Comparison of ENCODE assay signal across 8 cellular contexts in the genomic region with DNA sequence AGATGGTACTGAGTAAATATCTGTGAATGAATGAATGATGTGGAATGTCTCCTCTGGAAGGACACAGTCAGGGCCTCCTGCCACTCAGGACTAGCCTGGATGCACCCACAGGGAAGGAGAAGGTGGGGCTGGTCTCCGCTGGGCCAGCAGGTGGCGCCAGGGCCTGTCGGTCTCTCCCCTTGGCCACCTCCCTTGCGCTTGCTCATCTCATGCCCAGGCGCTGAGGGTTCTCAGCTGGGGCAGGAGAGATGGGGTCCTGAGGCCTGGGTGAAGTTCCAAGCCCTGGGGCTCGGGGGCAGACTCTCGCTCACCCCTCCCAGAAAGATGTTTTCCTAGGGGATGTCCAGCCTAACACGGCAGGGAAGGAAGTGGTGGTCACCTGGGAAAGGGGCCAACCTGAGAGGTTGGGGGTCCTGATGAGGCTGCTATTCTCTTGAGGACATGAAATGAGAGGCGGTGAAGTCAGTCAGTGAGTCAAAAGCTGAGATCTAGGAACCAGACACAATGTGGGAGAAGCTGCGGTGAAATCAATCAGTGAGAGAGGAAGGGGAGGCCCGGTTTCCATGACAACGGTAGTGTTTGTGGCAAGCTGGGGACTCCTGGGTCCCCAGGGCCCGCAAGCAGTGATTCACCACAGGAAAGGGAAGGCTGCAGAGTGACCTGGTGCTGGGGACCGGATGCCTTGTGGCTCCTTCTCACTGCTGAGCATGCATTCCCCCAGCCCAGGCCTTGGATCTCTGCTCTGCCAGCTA. TPM values are rescaled to one million over a fixed set of nuclear protein-coding genes. Genes with fewer than 3 reads are reported as not detected.
DNase-seq lines count a peak whose midpoint lies in the region; FAIRE-seq and TF ChIP-seq lines count a peak whose summit lies in the region.

No MANE protein-coding gene starts in this region.

- H3K36me3 ChIP-seq in H7 (replicated peaks; ENCODE audit: control insufficient read depth, insufficient read depth, low read length) (no peaks in the 10 kb centered on the region), Loucy (ENCODE audit: insufficient read depth, low read length) (no peaks in the 10 kb centered on the region), ovary (no peaks in the 10 kb centered on the region), thymus (ENCODE audit: control insufficient read depth, insufficient read depth) (no peaks in the 10 kb centered on the region)

- H3K4me1 Mint-ChIP-seq in activated naive CD4-positive, alpha-beta T cell treated with anti-CD3 and anti-CD28 coated beads for 36 hours (ENCODE audit: low read depth), result peaks cover 49% of the 10 kb centered on the region

- no peak overlapping the region for H3K4me3 ChIP-seq in H7 (ENCODE audit: insufficient read depth, low read depth, low read length)
- H3K4me3 ChIP-seq in Loucy (ENCODE audit: low read length, poor library complexity, severe bottlenecking), result no peak overlapping the region
- no peak overlapping the region for H3K4me3 ChIP-seq in ovary
- no peak overlapping the region for H3K4me3 ChIP-seq in thymus (ENCODE audit: low read length)

- H3K4me2 ChIP-seq in Loucy (ENCODE audit: low read depth, low read length, poor library complexity, severe bottlenecking), result no peak overlapping the region

- H3K79me2 ChIP-seq in Loucy (ENCODE audit: insufficient read depth, low read length), result no peaks in the 10 kb centered on the region

- no peaks in the 10 kb centered on the region for H3K9me2 ChIP-seq in Loucy (replicated peaks; ENCODE audit: low read depth, low read length)

- no peak for TF ChIP-seq EP300 in ovary (IDR thresholded peaks at IDR 0.05)

- H3K9ac ChIP-seq in Loucy (ENCODE audit: low read depth, low read length, poor library complexity, severe bottlenecking), result no peak overlapping the region

- peaks cover 8% of the 10 kb centered on the region for H3K4me1 ChIP-seq in Loucy (ENCODE audit: insufficient read depth, low read length, poor library complexity, severe bottlenecking)
- peaks cover 8% of the 10 kb centered on the region for H3K4me1 ChIP-seq in ovary (ENCODE audit: insufficient read depth)
- peaks cover 2% of the 10 kb centered on the region for H3K4me1 ChIP-seq in thymus (ENCODE audit: control insufficient read depth, insufficient read depth, low read length)

- intact Hi-C loops in activated naive CD4-positive, alpha-beta T cell treated with anti-CD3 and anti-CD28 coated beads for 36 hours (cut with micrococcal nuclease), result loop anchor here (1.0 to 5.0 kb wide), 9 partner anchors 9 to 360 kb away; partner anchors contain the start of genes CCT3, LMNA, SMG5 and TSACC
- intact Hi-C loops in ovary (cut with DNase I), result loop anchor here (1.0 to 2.0 kb wide), 3 partner anchors 32 to 34 kb away; no protein-coding TSS in a partner anchor

- peak overlapping the region; percentile 67 to 75 for H3K27ac ChIP-seq in ovary
- H3K27ac ChIP-seq in thymus (ENCODE audit: low read depth), result peak overlapping the region; percentile 37

- no peaks in the 10 kb centered on the region for H3K36me3 Mint-ChIP-seq in activated naive CD4-positive, alpha-beta T cell treated with anti-CD3 and anti-CD28 coated beads for 36 hours (ENCODE audit: low read depth)

- H3K27ac Mint-ChIP-seq in activated naive CD4-positive, alpha-beta T cell treated with anti-CD3 and anti-CD28 coated beads for 36 hours, result peak overlapping the region; percentile 99

- H3K27me3 Mint-ChIP-seq in activated naive CD4-positive, alpha-beta T cell treated with anti-CD3 and anti-CD28 coated beads for 36 hours (ENCODE audit: low read depth), result peaks cover 11% of the 10 kb centered on the region

- no peaks in the 10 kb centered on the region for H3K27me3 ChIP-seq in H7 (ENCODE audit: control insufficient read depth, insufficient read depth, low read length)
- no peaks in the 10 kb centered on the region for H3K27me3 ChIP-seq in Loucy (ENCODE audit: insufficient read depth, low read length, poor library complexity, severe bottlenecking)
- H3K27me3 ChIP-seq in ovary, result no peaks in the 10 kb centered on the region
- H3K27me3 ChIP-seq in thymus (ENCODE audit: control insufficient read depth, insufficient read depth), result no peaks in the 10 kb centered on the region

- no peaks in the 10 kb centered on the region for H3F3A ChIP-seq in Loucy (ENCODE audit: low read depth)

- CTCF ChIA-PET in activated naive CD4-positive, alpha-beta T cell treated with anti-CD3 and anti-CD28 coated beads for 36 hours (lab: Charles Lee), result interaction anchor here (0.6 to 16.2 kb wide), 21 partner anchors 9 to 239 kb away, joined by 3 to 737 read pairs (median 4); partner anchors contain the start of genes LMNA and MEX3A

- TF ChIP-seq POLR2A in ovary (IDR thresholded peaks at IDR 0.05), result peak; percentile 43

- H3K4me3 Mint-ChIP-seq in activated naive CD4-positive, alpha-beta T cell treated with anti-CD3 and anti-CD28 coated beads for 36 hours, result peak overlapping the region; percentile 40

- no peaks in the 10 kb centered on the region for H3K9me3 Mint-ChIP-seq in activated naive CD4-positive, alpha-beta T cell treated with anti-CD3 and anti-CD28 coated beads for 36 hours

- no peaks in the 10 kb centered on the region for H4K20me1 ChIP-seq in Loucy (ENCODE audit: insufficient read depth, low read length, poor library complexity, severe bottlenecking)

- no peak for FAIRE-seq in frontal cortex (lab: Jason Lieb, UNC)

- DNase-seq in ELR (ENCODE audit: low read depth), result peak; percentile 92
- DNase-seq in H7, result peak; percentile 93
- peak; percentile 74 for DNase-seq in SK-N-DZ (ENCODE audit: low spot score)
- DNase-seq in activated naive CD4-positive, alpha-beta T cell treated with anti-CD3 and anti-CD28 coated beads for 36 hours, result peak; percentile 98
- DNase-seq in frontal cortex (ENCODE audit: low spot score in 2 of 2), result peak; percentile 69 to 88
- peak; percentile 90 to 95 (median 94) for DNase-seq in ovary

- TF ChIP-seq CTCF in Loucy (conservative IDR thresholded peaks at IDR 0.05; ENCODE audit: low read length), result peak; percentile 90
- peak; percentile 89 to 99 (median 98) for TF ChIP-seq CTCF in ovary (IDR thresholded peaks at IDR 0.05)

- H3K9me3 ChIP-seq in Loucy (ENCODE audit: insufficient read depth, low read depth, low read length), result no peaks in the 10 kb centered on the region
- no peaks in the 10 kb centered on the region for H3K9me3 ChIP-seq in ovary
- no peaks in the 10 kb centered on the region for H3K9me3 ChIP-seq in thymus (ENCODE audit: control insufficient read depth)

- no peak overlapping the region for H2AFZ ChIP-seq in Loucy (ENCODE audit: low read length)

- WGBS in ovary, 3 donors, result 24 to 28% (median 25%) methylated on average over 14 of the region's 14 CpGs
- WGBS in thymus, result 5% methylated on average over 14 of the region's 14 CpGs

RNA-seq across cellular contexts. Expression of gene MEX3A, which starts 14.6 kb away (rescaled TPM):
- 52.7 and 65.2 TPM in 2 replicates for total RNA-seq in H7 (2014; rRNA removed; shearing (Covaris generic))
- 52.8 and 57.8 TPM in 2 replicates for polyA plus RNA-seq in SK-N-DZ (2014; cell fraction: cytosol; rRNA removed)
- 24.5 and 43.5 TPM in 2 replicates for polyA plus RNA-seq in SK-N-DZ (2014; cell fraction: nucleus; rRNA removed)
- total RNA-seq in activated naive CD4-positive, alpha-beta T cell treated with anti-CD3 and anti-CD28 coated beads for 36 hours, result under 1 TPM; 0.22 to 0.36 TPM
- total RNA-seq in frontal cortex, result 43.2 TPM
- 10 to 100 TPM in 4 of 7 donors, 1 to 10 TPM in 3; 3.5 to 12.4 (median 10.2) TPM for total RNA-seq in ovary
- polyA plus RNA-seq in ovary, result 1 to 10 TPM; 5.6 to 6.6 TPM
- polyA plus RNA-seq in thymus, result 0.55 TPM

RNA-seq across cellular contexts. Expression of gene LMNA, which starts 17.7 kb away (rescaled TPM):
- total RNA-seq in H7 (2014; rRNA removed; shearing (Covaris generic)), result 101 and 119 TPM in 2 replicates
- polyA plus RNA-seq in SK-N-DZ (2014; cell fraction: cytosol; rRNA removed), result 18.7 and 26.6 TPM in 2 replicates
- polyA plus RNA-seq in SK-N-DZ (2014; cell fraction: nucleus; rRNA removed), result 41.9 and 45.0 TPM in 2 replicates
- 10 to 100 TPM; 62.1 to 62.6 TPM for total RNA-seq in activated naive CD4-positive, alpha-beta T cell treated with anti-CD3 and anti-CD28 coated beads for 36 hours
- total RNA-seq in frontal cortex (14.3 TPM), ovary (100 to 1,000 TPM; 197 to 609 (median 377) TPM)
- polyA plus RNA-seq in ovary (100 to 1,000 TPM in 1 of 2 donors, 10 to 100 TPM in 1; 50.1 to 157 TPM), thymus (68.3 TPM)

RNA-seq across cellular contexts. Expression of gene RAB25, which starts 35.9 kb away (rescaled TPM):
- 18.3 and 27.6 TPM in 2 replicates for total RNA-seq in H7 (2014; rRNA removed; shearing (Covaris generic))
- polyA plus RNA-seq in SK-N-DZ (2014; cell fraction: cytosol; rRNA removed), result 0.30 and 0.85 TPM in 2 replicates
- not detected in 2 replicates for polyA plus RNA-seq in SK-N-DZ (2014; cell fraction: nucleus; rRNA removed)
- 1 to 10 TPM; 1.3 TPM for total RNA-seq in activated naive CD4-positive, alpha-beta T cell treated with anti-CD3 and anti-CD28 coated beads for 36 hours
- total RNA-seq in frontal cortex (not detected), ovary (10 to 100 TPM in 1 of 7 donors, 1 to 10 TPM in 4, under 1 TPM in 2; 0.45 to 38.6 (median 3.5) TPM)
- polyA plus RNA-seq in ovary (under 1 TPM in 1 of 2 donors, not detected in 1; 0.28 TPM), thymus (43.1 TPM)

RNA-seq across cellular contexts. Expression of gene LAMTOR2, which starts 42.2 kb away (rescaled TPM):
- total RNA-seq in H7 (2014; rRNA removed; shearing (Covaris generic)), result 58.0 and 74.1 TPM in 2 replicates
- polyA plus RNA-seq in SK-N-DZ (2014; cell fraction: cytosol; rRNA removed), result 43.7 and 52.4 TPM in 2 replicates
- polyA plus RNA-seq in SK-N-DZ (2014; cell fraction: nucleus; rRNA removed), result 21.0 and 33.7 TPM in 2 replicates
- 10 to 100 TPM; 54.9 to 55.9 TPM for total RNA-seq in activated naive CD4-positive, alpha-beta T cell treated with anti-CD3 and anti-CD28 coated beads for 36 hours
- total RNA-seq in frontal cortex (36.3 TPM), ovary (10 to 100 TPM; 20.1 to 66.1 (median 24.9) TPM)
- polyA plus RNA-seq in ovary (10 to 100 TPM; 20.1 to 41.2 TPM), thymus (82.2 TPM)

RNA-seq across cellular contexts. Expression of gene UBQLN4, which starts 43.2 kb away (rescaled TPM):
- total RNA-seq in H7 (2014; rRNA removed; shearing (Covaris generic)), result 64.6 and 66.3 TPM in 2 replicates
- polyA plus RNA-seq in SK-N-DZ (2014; cell fraction: cytosol; rRNA removed), result 49.8 and 51.3 TPM in 2 replicates
- polyA plus RNA-seq in SK-N-DZ (2014; cell fraction: nucleus; rRNA removed), result 78.6 and 82.4 TPM in 2 replicates
- 10 to 100 TPM; 27.1 to 27.4 TPM for total RNA-seq in activated naive CD4-positive, alpha-beta T cell treated with anti-CD3 and anti-CD28 coated beads for 36 hours
- total RNA-seq in frontal cortex, result 28.5 TPM
- 10 to 100 TPM; 14.2 to 38.0 (median 26.6) TPM for total RNA-seq in ovary
- polyA plus RNA-seq in ovary, result 10 to 100 TPM; 16.3 to 33.9 TPM
- polyA plus RNA-seq in thymus, result 15.1 TPM
